ENCODE assay signal across 30 cellular contexts in the genomic region with DNA sequence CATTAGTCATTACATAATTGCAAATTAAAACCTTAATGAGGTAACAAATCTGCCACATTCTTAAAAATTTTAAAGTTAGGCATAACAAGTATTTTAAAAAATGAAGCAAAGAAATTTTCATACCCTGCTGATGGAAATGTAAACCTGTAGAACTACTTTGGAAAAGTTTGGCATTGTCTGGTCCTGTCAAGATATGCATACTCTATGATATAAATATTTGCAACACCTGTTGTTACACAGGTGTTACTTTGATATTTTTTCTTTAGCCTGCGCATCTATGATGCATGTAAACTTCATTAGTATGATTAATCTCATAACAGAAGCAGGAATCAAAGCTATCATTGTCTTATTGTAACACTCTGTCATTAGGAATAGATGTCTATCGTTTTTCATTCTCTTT.
DNase-seq lines count a peak whose midpoint lies in the region; ATAC-seq, FAIRE-seq and TF ChIP-seq lines count a peak whose summit lies in the region.
"Had no signal": no experiment of that assay in that cellular context is flagged by ENCODE, and none has a peak within 500 bp of the region (broad histone marks: within the 10 kb centered on the region; RNA-seq: fewer than 3 reads in every experiment).

No MANE protein-coding gene starts in this region.

- ATAC-seq in body of pancreas (peak; percentile 27), pancreas (peak in 3 of 4 donors; percentile 59 to 76 (median 66))
- ATAC-seq: A549; CD8-positive, alpha-beta T cell had no signal

- 21 to 24% methylated on average over 2 of the region's 2 CpGs for WGBS in body of pancreas, 2 donors
- 18 to 22% methylated on average over 2 of the region's 2 CpGs for WGBS in pancreas, 2 donors

- H3K9me3 ChIP-seq in body of pancreas: no peaks in the 10 kb centered on the region
- H3K9me3 ChIP-seq in pancreas: no peaks in the 10 kb centered on the region
- H3K9me3 ChIP-seq: BE2C, BLaER1, Caco-2 had no signal

- no peaks in the 10 kb centered on the region for H3K36me3 ChIP-seq in body of pancreas (replicated peaks in 1 of 2; ENCODE audit: insufficient read depth in 1 of 2, low read depth in 2 of 2)
- no peaks in the 10 kb centered on the region for H3K36me3 ChIP-seq in pancreas
- H3K36me3 ChIP-seq: BE2C; BLaER1; BLaER1 treated with 17β-estradiol and CSF1 and Interleukin-3, amounts not matched to agents 10 nM and 100 nM had no signal

- TF ChIP-seq POLR2A in body of pancreas (IDR thresholded peaks at IDR 0.05): no peak

- no peak overlapping the region for H3K27ac ChIP-seq in body of pancreas
- H3K27ac ChIP-seq in pancreas: no peak overlapping the region
- H3K27ac ChIP-seq: 22Rv1; A549; BLaER1; BLaER1 treated with 17β-estradiol and CSF1 and Interleukin-3, amounts not matched to agents 10 nM and 100 nM; C4-2B had no signal

- intact Hi-C loops in body of pancreas (cut with DNase I) (no loop called here), pancreas (cut with DNase I) (no loop called here)

- DNase-seq in body of pancreas (no peak), pancreas (no peak), medulla oblongata (ENCODE audit: extremely low spot score) (no peak), KG1 (lab: John Stamatoyannopoulos, UW) (no peak)
- DNase-seq: 8988T; ACHN; AML-193; BE2C; C1 segment of cervical spinal cord; Caco-2; Calu3; CD4-positive, alpha-beta memory T cell; CD4-positive, alpha-beta T cell; CD4-positive, CD25-positive, alpha-beta regulatory T cell; CD8-positive, alpha-beta memory T cell; CD8-positive, alpha-beta T cell; COR-L47; DMS 273 treated with DMSO at 0.1 percent for 48 hours; DMS153; DMS53; DMS79; DMS79 treated with DMSO at 0.1 percent for 48 hours; DND-41; EL had no signal

- no peaks in the 10 kb centered on the region for H3K27me3 ChIP-seq in body of pancreas
- H3K27me3 ChIP-seq in pancreas: no peaks in the 10 kb centered on the region
- H3K27me3 ChIP-seq: BE2C; BLaER1; BLaER1 treated with 17β-estradiol and CSF1 and Interleukin-3, amounts not matched to agents 10 nM and 100 nM had no signal

- no peak for TF ChIP-seq CTCF in body of pancreas (IDR thresholded peaks at IDR 0.05)
- TF ChIP-seq CTCF in pancreas (IDR thresholded peaks at IDR 0.05): no peak

- FAIRE-seq in pancreas (lab: Jason Lieb, UNC): no peak
- FAIRE-seq: A204.1 had no signal

- no peak overlapping the region for H3K4me3 ChIP-seq in body of pancreas
- H3K4me3 ChIP-seq in pancreas: no peak overlapping the region
- H3K4me3 ChIP-seq: A549; BLaER1; BLaER1 treated with 17β-estradiol and CSF1 and Interleukin-3, amounts not matched to agents 10 nM and 100 nM had no signal

- H3K4me1 ChIP-seq in body of pancreas: peaks cover 11% of the 10 kb centered on the region
- peaks cover 0 to 11% (median 4%) of the 10 kb centered on the region in 3 donors for H3K4me1 ChIP-seq in pancreas
- H3K4me1 ChIP-seq: A549; BE2C; BLaER1; BLaER1 treated with 17β-estradiol and CSF1 and Interleukin-3, amounts not matched to agents 10 nM and 100 nM; Caco-2 had no signal
